In genomic region chr14:99507860-99508640, GRCh38 we compare ENCODE assay signal across 17 cellular contexts. TPM values are rescaled to one million over a fixed set of nuclear protein-coding genes. Genes with fewer than 3 reads are reported as not detected.
DNase-seq lines count a peak whose midpoint lies in the region; ATAC-seq, FAIRE-seq and TF ChIP-seq lines count a peak whose summit lies in the region.
"Had no signal": no experiment of that assay in that cellular context is flagged by ENCODE, and none has a peak within 500 bp of the region (broad histone marks: within the 10 kb centered on the region; RNA-seq: fewer than 3 reads in every experiment).

No MANE protein-coding gene starts in this region.

- no peak for DNase-seq in activated naive CD4-positive, alpha-beta T cell treated with Interleukin-2 at 50 U/mL for 16 hours
- DNase-seq in RWPE2 (ENCODE audit: low spot score) (no peak), HepG2 (ENCODE audit: low spot score) (no peak), SW 1271 (lab: John Stamatoyannopoulos, UW) (no peak)
- DNase-seq in stimulated activated effector memory CD8-positive, alpha-beta T cell treated with anti-CD3 and anti-CD28 coated beads, Interleukin-12 subunit alpha, Interleukin-12 subunit beta, amount 100 ng/mL, for 72 hours (ENCODE audit: low spot score in 2 of 2): no peak
- DNase-seq in stimulated activated CD4-positive, alpha-beta T cell treated with anti-CD3 and anti-CD28 coated beads, Interleukin-4, amount 100 ng/mL, for 4 hours: no peak
- no peak for DNase-seq in stimulated activated naive CD8-positive, alpha-beta T cell treated with anti-CD3 and anti-CD28 coated beads, Interleukin-15, amount 100 ng/mL, for 72 hours
- DNase-seq: activated effector memory CD4-positive, alpha-beta T cell treated with anti-CD3 and anti-CD28 coated beads, Interleukin-2, amount 50 U/mL, for 16 hours; naive thymus-derived CD8-positive, alpha-beta T cell; NCI-H1930; stimulated activated CD4-positive, alpha-beta T cell treated with anti-CD3 and anti-CD28 coated beads, Interleukin-4, amount 100 ng/mL, for 1 hour had no signal

- 99% methylated on average over 13 of the region's 13 CpGs for WGBS in HepG2 (ENCODE audit: low lambda C conversion rate)

- TF ChIP-seq EP300 in HepG2 (IDR thresholded peaks at IDR 0.05; ENCODE audit: low read depth in 2 of 2, low read length in 2 of 2) (no peak), HepG2 (CRISPR knock-in tag; IDR thresholded peaks at IDR 0.05; ENCODE audit: borderline replicate concordance) (no peak)

- no peak overlapping the region for H3K4me2 ChIP-seq in HepG2 (ENCODE audit: low read depth, low read length)

- H3K27me3 Mint-ChIP-seq in activated naive CD4-positive, alpha-beta T cell treated with anti-CD3 and anti-CD28 coated beads, Interleukin-2, amount 50 U/mL, for 24 hours: no peaks in the 10 kb centered on the region
- H3K27me3 Mint-ChIP-seq in stimulated activated naive CD8-positive, alpha-beta T cell treated with anti-CD3 and anti-CD28 coated beads, Interleukin-15, amount 100 ng/mL, for 72 hours: no peaks in the 10 kb centered on the region
- H3K27me3 Mint-ChIP-seq: naive thymus-derived CD8-positive, alpha-beta T cell had no signal

- in situ Hi-C loops in HepG2 (cut with HindIII; ENCODE audit: extremely low pct_ligation_motif_present, low pct_unique_long_range_greater_than_20kb): no loop called here

- peak overlapping the region; percentile 8 for H3K27ac Mint-ChIP-seq in activated naive CD4-positive, alpha-beta T cell treated with anti-CD3 and anti-CD28 coated beads, Interleukin-2, amount 50 U/mL, for 24 hours
- peak overlapping the region; percentile 83 for H3K27ac Mint-ChIP-seq in stimulated activated effector memory CD8-positive, alpha-beta T cell treated with anti-CD3 and anti-CD28 coated beads, Interleukin-12 subunit alpha, Interleukin-12 subunit beta, amount 100 ng/mL, for 72 hours
- peak overlapping the region in 1 of 2 donors; percentile 90 for H3K27ac Mint-ChIP-seq in stimulated activated naive CD8-positive, alpha-beta T cell treated with anti-CD3 and anti-CD28 coated beads, Interleukin-15, amount 100 ng/mL, for 72 hours

- no peaks in the 10 kb centered on the region for H3K4me1 Mint-ChIP-seq in activated naive CD4-positive, alpha-beta T cell treated with anti-CD3 and anti-CD28 coated beads, Interleukin-2, amount 50 U/mL, for 24 hours
- peaks cover 7% of the 10 kb centered on the region for H3K4me1 Mint-ChIP-seq in stimulated activated effector memory CD8-positive, alpha-beta T cell treated with anti-CD3 and anti-CD28 coated beads, Interleukin-12 subunit alpha, Interleukin-12 subunit beta, amount 100 ng/mL, for 72 hours
- H3K4me1 Mint-ChIP-seq in stimulated activated naive CD8-positive, alpha-beta T cell treated with anti-CD3 and anti-CD28 coated beads, Interleukin-15, amount 100 ng/mL, for 72 hours: no peaks in the 10 kb centered on the region

- CTCF ChIA-PET in HepG2 (lab: Yijun Ruan, JAX; ENCODE audit: low intra/inter-chr PET ratio, low total read pairs): no interaction called here

- H4K20me1 ChIP-seq in HepG2 (ENCODE audit: insufficient read depth, low read length): peaks cover 4% of the 10 kb centered on the region; the same call in 1 of the 2 replicates

- H3K4me1 ChIP-seq in RWPE2 (ENCODE audit: insufficient read depth, poor library complexity, severe bottlenecking) (no peaks in the 10 kb centered on the region), HepG2 (ENCODE audit: insufficient read depth, low read length) (no peaks in the 10 kb centered on the region)
- H3K4me1 ChIP-seq: ascending aorta, Peyer's patch had no signal

- H3K36me3 Mint-ChIP-seq in activated naive CD4-positive, alpha-beta T cell treated with anti-CD3 and anti-CD28 coated beads, Interleukin-2, amount 50 U/mL, for 24 hours: peaks cover 15% of the 10 kb centered on the region
- peaks cover 89% of the 10 kb centered on the region for H3K36me3 Mint-ChIP-seq in stimulated activated effector memory CD8-positive, alpha-beta T cell treated with anti-CD3 and anti-CD28 coated beads, Interleukin-12 subunit alpha, Interleukin-12 subunit beta, amount 100 ng/mL, for 72 hours

- H3K4me3 ChIP-seq in RWPE2 (ENCODE audit: severe bottlenecking): no peak overlapping the region
- no peak overlapping the region for H3K4me3 ChIP-seq in HepG2 (replicated peaks in 1 of 3; ENCODE audit: insufficient read depth in 1 of 3, low read depth in 2 of 3, low read length in 3 of 3)
- H3K4me3 ChIP-seq: ascending aorta, GM12878, Peyer's patch, SK-N-MC, skin epidermis had no signal

- no peak for TF ChIP-seq RAD21 in HepG2 (CRISPR knock-in tag; IDR thresholded peaks at IDR 0.05)

- H3K79me2 ChIP-seq in HepG2 (ENCODE audit: insufficient read depth, low read length): no peaks in the 10 kb centered on the region

- H3K27me3 ChIP-seq in RWPE2 (ENCODE audit: insufficient read depth, poor library complexity, severe bottlenecking) (no peaks in the 10 kb centered on the region), HepG2 (ENCODE audit: control insufficient read depth in 1 of 2, insufficient read depth in 2 of 2, low read length in 2 of 2) (no peaks in the 10 kb centered on the region)
- H3K27me3 ChIP-seq: ascending aorta, Peyer's patch had no signal

- H3K9ac ChIP-seq in HepG2 (ENCODE audit: insufficient read depth, low read depth, low read length): no peak overlapping the region

- H3K36me3 ChIP-seq in RWPE2 (ENCODE audit: low read depth): peaks cover 88% of the 10 kb centered on the region
- peaks cover 31 to 82% of the 10 kb centered on the region in 2 experiments; a peak in 4 of 5 replicates for H3K36me3 ChIP-seq in HepG2 (replicated peaks in 1 of 2; ENCODE audit: control insufficient read depth in 1 of 2, insufficient read depth in 2 of 2, low read length in 2 of 2)

- FAIRE-seq in HepG2 (lab: Jason Lieb, UNC): no peak
- FAIRE-seq: GM12878 had no signal

- peak in 1 of 2 experiments; percentile 32; a peak in 2 of 4 replicates for TF ChIP-seq POLR2A in HepG2 (IDR thresholded peaks at IDR 0.05; ENCODE audit: insufficient read depth in 1 of 2, low read depth in 2 of 2, low read length in 2 of 2)

- no peaks in the 10 kb centered on the region for H3K9me3 Mint-ChIP-seq in activated naive CD4-positive, alpha-beta T cell treated with anti-CD3 and anti-CD28 coated beads, Interleukin-2, amount 50 U/mL, for 24 hours
- no peaks in the 10 kb centered on the region for H3K9me3 Mint-ChIP-seq in stimulated activated effector memory CD8-positive, alpha-beta T cell treated with anti-CD3 and anti-CD28 coated beads, Interleukin-12 subunit alpha, Interleukin-12 subunit beta, amount 100 ng/mL, for 72 hours
- no peaks in the 10 kb centered on the region for H3K9me3 Mint-ChIP-seq in stimulated activated naive CD8-positive, alpha-beta T cell treated with anti-CD3 and anti-CD28 coated beads, Interleukin-15, amount 100 ng/mL, for 72 hours
- H3K9me3 Mint-ChIP-seq: naive thymus-derived CD8-positive, alpha-beta T cell had no signal

- POLR2A ChIA-PET in HepG2 (lab: Yijun Ruan, JAX): no interaction called here

- BruUV-seq in HepG2 (replicated peaks; lab: Mats Ljungman, UMichigan): no TSS peak

- H2AFZ ChIP-seq in HepG2 (ENCODE audit: low read length): no peak overlapping the region

- intact Hi-C loops in HepG2 (cut with micrococcal nuclease; ENCODE audit: unreplicated experiment): no loop called here

- peak; percentile 10; the same call in 1 of the 3 replicates for ATAC-seq in RWPE2 (ENCODE audit: low read depth)
- ATAC-seq in HepG2: peak; percentile 3; the same call in 2 of the 3 replicates
- no peak for ATAC-seq in stimulated activated effector memory CD8-positive, alpha-beta T cell treated with anti-CD3 and anti-CD28 coated beads, Interleukin-12 subunit alpha, Interleukin-12 subunit beta, amount 100 ng/mL, for 72 hours
- no peak for ATAC-seq in stimulated activated naive CD8-positive, alpha-beta T cell treated with anti-CD3 and anti-CD28 coated beads, Interleukin-15, amount 100 ng/mL, for 72 hours
- ATAC-seq: GM12878; naive thymus-derived CD8-positive, alpha-beta T cell had no signal

- H3K4me3 Mint-ChIP-seq in activated naive CD4-positive, alpha-beta T cell treated with anti-CD3 and anti-CD28 coated beads, Interleukin-2, amount 50 U/mL, for 24 hours: no peak overlapping the region
- no peak overlapping the region for H3K4me3 Mint-ChIP-seq in stimulated activated effector memory CD8-positive, alpha-beta T cell treated with anti-CD3 and anti-CD28 coated beads, Interleukin-12 subunit alpha, Interleukin-12 subunit beta, amount 100 ng/mL, for 72 hours
- H3K4me3 Mint-ChIP-seq in stimulated activated naive CD8-positive, alpha-beta T cell treated with anti-CD3 and anti-CD28 coated beads, Interleukin-15, amount 100 ng/mL, for 72 hours: no peak overlapping the region
- H3K4me3 Mint-ChIP-seq: naive thymus-derived CD8-positive, alpha-beta T cell had no signal

- H3K27ac ChIP-seq in RWPE2 (ENCODE audit: poor library complexity, severe bottlenecking) (no peak overlapping the region), HepG2 (ENCODE audit: extremely low read length, insufficient read depth, low read length) (no peak overlapping the region)
- H3K27ac ChIP-seq: ascending aorta, Peyer's patch, SK-N-MC had no signal

- TF ChIP-seq CTCF in RWPE2 (IDR thresholded peaks at IDR 0.05; ENCODE audit: poor library complexity, severe bottlenecking) (no peak), HepG2 (CRISPR knock-in tag; IDR thresholded peaks at IDR 0.05) (no peak)

- H3K9me3 ChIP-seq in RWPE2 (ENCODE audit: severe bottlenecking) (no peaks in the 10 kb centered on the region), HepG2 (ENCODE audit: low read length) (no peaks in the 10 kb centered on the region)
- H3K9me3 ChIP-seq: ascending aorta, Peyer's patch had no signal

RNA-seq across cellular contexts. Expression of gene CCNK, which starts 26.8 kb away (rescaled TPM):
- total RNA-seq in HepG2 (2016; rRNA removed; fragmentation: Illumina TruSeq; extraction: Trizol): 9.7 and 16.5 TPM in 2 replicates
- total RNA-seq in HepG2 (2016; cell fraction: cytosol; rRNA removed; fragmentation: Illumina TruSeq; extraction: Trizol; ENCODE audit: low read depth): 5.1 and 6.8 TPM in 2 replicates
- total RNA-seq in HepG2 (2016; cell fraction: insoluble cytoplasmic fraction; rRNA removed; fragmentation: Illumina TruSeq; extraction: Trizol): 10.3 and 17.3 TPM in 2 replicates
- total RNA-seq in HepG2 (2016; cell fraction: membrane; rRNA removed; fragmentation: Illumina TruSeq; extraction: Trizol): 17.8 and 18.8 TPM in 2 replicates
- 27.1 and 31.3 TPM in 2 replicates for total RNA-seq in HepG2 (2016; cell fraction: nucleus; rRNA removed; fragmentation: Illumina TruSeq; extraction: Trizol)
- 4.9 and 14.0 TPM in 2 replicates for polyA plus RNA-seq in HepG2 (2011; rRNA removed)
- 4.0 and 5.4 TPM in 2 replicates for polyA plus RNA-seq in HepG2 (2011; cell fraction: cytosol; rRNA removed)
- 10.8 and 10.9 TPM in 2 replicates for polyA plus RNA-seq in HepG2 (2011; cell fraction: nucleus; rRNA removed)
- polyA plus RNA-seq in HepG2 (2012): 25.5 and 37.8 TPM in 2 replicates
- 13.3 and 14.2 TPM in 2 replicates for polyA plus RNA-seq in HepG2 (2016; cell fraction: cytosol; fragmentation: Illumina TruSeq; extraction: Trizol; ENCODE audit: low read depth)
- polyA plus RNA-seq in HepG2 (2016; cell fraction: insoluble cytoplasmic fraction; fragmentation: Illumina TruSeq; extraction: Trizol; ENCODE audit: low read depth): 30.0 and 42.2 TPM in 2 replicates
- polyA plus RNA-seq in HepG2 (2016; cell fraction: membrane; fragmentation: Illumina TruSeq; extraction: Trizol; ENCODE audit: low read depth): 26.4 and 33.9 TPM in 2 replicates
- 35.3 and 41.4 TPM in 2 replicates for polyA plus RNA-seq in HepG2 (2016; cell fraction: nucleus; fragmentation: Illumina TruSeq; extraction: Trizol; ENCODE audit: insufficient read depth, low read depth)
- polyA minus RNA-seq in HepG2 (2011; rRNA and poly(A)+ RNA removed; ENCODE audit: low replicate concordance): 10.0 and 16.9 TPM in 2 replicates
- 15.8 and 19.7 TPM in 2 replicates for polyA minus RNA-seq in HepG2 (2011; cell fraction: cytosol; rRNA and poly(A)+ RNA removed)
- 40.8 and 43.4 TPM in 2 replicates for polyA minus RNA-seq in HepG2 (2011; cell fraction: nucleus; rRNA and poly(A)+ RNA removed)

RNA-seq across cellular contexts. Expression of gene SETD3, which starts 27.4 kb away (rescaled TPM):
- total RNA-seq in HepG2 (2016; rRNA removed; fragmentation: Illumina TruSeq; extraction: Trizol): 67.1 and 71.2 TPM in 2 replicates
- total RNA-seq in HepG2 (2016; cell fraction: cytosol; rRNA removed; fragmentation: Illumina TruSeq; extraction: Trizol; ENCODE audit: low read depth): 486 and 562 TPM in 2 replicates
- total RNA-seq in HepG2 (2016; cell fraction: insoluble cytoplasmic fraction; rRNA removed; fragmentation: Illumina TruSeq; extraction: Trizol): 65.7 and 69.4 TPM in 2 replicates
- total RNA-seq in HepG2 (2016; cell fraction: membrane; rRNA removed; fragmentation: Illumina TruSeq; extraction: Trizol): 174 and 189 TPM in 2 replicates
- 32.6 and 38.0 TPM in 2 replicates for total RNA-seq in HepG2 (2016; cell fraction: nucleus; rRNA removed; fragmentation: Illumina TruSeq; extraction: Trizol)
- polyA plus RNA-seq in HepG2 (2011; rRNA removed): 26.6 and 30.3 TPM in 2 replicates
- 17.9 and 21.3 TPM in 2 replicates for polyA plus RNA-seq in HepG2 (2011; cell fraction: cytosol; rRNA removed)
- polyA plus RNA-seq in HepG2 (2011; cell fraction: nucleus; rRNA removed): 9.0 and 9.6 TPM in 2 replicates
- polyA plus RNA-seq in HepG2 (2012): 30.1 and 35.9 TPM in 2 replicates
- polyA plus RNA-seq in HepG2 (2016; cell fraction: cytosol; fragmentation: Illumina TruSeq; extraction: Trizol; ENCODE audit: low read depth): 31.4 and 32.0 TPM in 2 replicates
- polyA plus RNA-seq in HepG2 (2016; cell fraction: insoluble cytoplasmic fraction; fragmentation: Illumina TruSeq; extraction: Trizol; ENCODE audit: low read depth): 60.4 and 64.7 TPM in 2 replicates
- polyA plus RNA-seq in HepG2 (2016; cell fraction: membrane; fragmentation: Illumina TruSeq; extraction: Trizol; ENCODE audit: low read depth): 47.6 and 54.1 TPM in 2 replicates
- polyA plus RNA-seq in HepG2 (2016; cell fraction: nucleus; fragmentation: Illumina TruSeq; extraction: Trizol; ENCODE audit: insufficient read depth, low read depth): 32.3 and 34.4 TPM in 2 replicates
- 45.8 and 74.7 TPM in 2 replicates for polyA minus RNA-seq in HepG2 (2011; rRNA and poly(A)+ RNA removed; ENCODE audit: low replicate concordance)
- polyA minus RNA-seq in HepG2 (2011; cell fraction: cytosol; rRNA and poly(A)+ RNA removed): 54.3 and 55.8 TPM in 2 replicates
- 34.1 and 34.2 TPM in 2 replicates for polyA minus RNA-seq in HepG2 (2011; cell fraction: nucleus; rRNA and poly(A)+ RNA removed)

Comparison
In these comparisons a context has a peak if more than half of its experiments do, and no peak if none do; other contexts are left out.
1. ATAC-seq: peak in RWPE2 (single experiment) and HepG2 (single experiment); none in stimulated activated effector memory CD8-positive, alpha-beta T cell treated with anti-CD3 and anti-CD28 coated beads, Interleukin-12 subunit alpha, Interleukin-12 subunit beta, amount 100 ng/mL, for 72 hours (single experiment) and stimulated activated naive CD8-positive, alpha-beta T cell treated with anti-CD3 and anti-CD28 coated beads, Interleukin-15, amount 100 ng/mL, for 72 hours (single experiment).